ENCODE assay signal across 19 cellular contexts in the genomic region with DNA sequence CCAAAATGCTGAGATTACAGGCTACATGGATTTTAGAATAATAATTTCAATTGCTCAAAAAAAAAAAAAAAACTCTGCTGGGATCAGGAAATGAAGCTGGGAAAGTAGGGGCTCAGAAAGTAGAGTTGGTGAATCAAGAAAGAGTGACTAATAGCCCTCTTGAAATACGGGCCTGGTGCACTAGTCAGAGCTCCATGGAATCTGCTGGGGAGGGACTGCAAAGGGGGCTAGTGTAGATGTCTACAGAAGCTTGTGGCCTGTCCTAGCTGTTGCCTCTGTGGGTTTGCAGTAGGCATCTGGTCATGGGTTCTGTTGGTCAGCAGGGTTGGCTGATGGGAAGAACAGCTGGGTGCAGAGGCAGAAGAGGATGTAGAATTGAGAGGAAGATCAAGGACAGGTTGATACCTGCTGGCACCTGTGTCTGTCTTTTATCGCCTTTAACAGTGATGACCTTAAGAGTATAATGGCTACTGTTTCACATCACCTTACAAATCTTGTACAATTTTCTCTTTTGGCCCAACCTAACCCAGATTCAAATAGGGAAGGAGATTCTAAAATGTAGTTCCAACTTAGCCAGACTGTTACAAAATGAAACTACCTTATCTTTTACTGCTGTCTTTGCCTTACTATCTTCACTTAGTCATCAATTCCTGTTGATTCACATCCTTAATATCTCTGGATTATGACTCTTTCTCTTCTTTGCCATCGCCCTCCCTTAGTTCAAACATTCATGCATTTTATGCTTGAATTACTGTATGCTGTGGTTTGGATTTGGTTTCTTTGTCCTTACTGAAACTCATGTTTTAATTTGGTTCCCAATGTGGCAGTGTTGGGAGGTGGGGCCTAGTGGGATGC.
DNase-seq lines count a peak whose midpoint lies in the region; ATAC-seq, FAIRE-seq and TF ChIP-seq lines count a peak whose summit lies in the region.
"Had no signal": no experiment of that assay in that cellular context is flagged by ENCODE, and none has a peak within 500 bp of the region (broad histone marks: within the 10 kb centered on the region; RNA-seq: fewer than 3 reads in every experiment).

No MANE protein-coding gene starts in this region.

- no peaks in the 10 kb centered on the region for H3K9me3 Mint-ChIP-seq in astrocyte (ENCODE audit: unreplicated experiment)
- no peaks in the 10 kb centered on the region for H3K9me3 Mint-ChIP-seq in immature natural killer cell
- H3K9me3 Mint-ChIP-seq: activated T-helper 2 cell treated with anti-CD3 and anti-CD28 coated beads, Interferon-gamma antibody, Interleukin-2, Interleukin-4, amounts not matched to agents 10 μg/mL and 5 μg/mL and 100 μg/mL, durations not matched to agents 14 hours and 24 hours and 36 hours had no signal

- H4K20me1 ChIP-seq in astrocyte (ENCODE audit: insufficient read depth, low read length) = no peaks in the 10 kb centered on the region

- H3K36me3 Mint-ChIP-seq in astrocyte (ENCODE audit: low read depth, unreplicated experiment) (no peaks in the 10 kb centered on the region), immature natural killer cell (no peaks in the 10 kb centered on the region)

- peaks cover 10% of the 10 kb centered on the region for H3K4me1 Mint-ChIP-seq in astrocyte (ENCODE audit: low read depth, unreplicated experiment)
- no peaks in the 10 kb centered on the region for H3K4me1 Mint-ChIP-seq in immature natural killer cell

- H3K27ac ChIP-seq in astrocyte (ENCODE audit: low read depth, low read length) = peak overlapping the region; percentile 78
- H3K27ac ChIP-seq: gastrocnemius medialis, stomach had no signal

- H3K4me3 Mint-ChIP-seq in astrocyte (ENCODE audit: unreplicated experiment) (no peak overlapping the region), immature natural killer cell (no peak overlapping the region)

- no peaks in the 10 kb centered on the region for H3K27me3 ChIP-seq in astrocyte (ENCODE audit: insufficient read depth, low read length)
- H3K27me3 ChIP-seq: gastrocnemius medialis, stomach had no signal

- H3K36me3 ChIP-seq in astrocyte (ENCODE audit: insufficient read depth, low read length) = no peaks in the 10 kb centered on the region
- H3K36me3 ChIP-seq: gastrocnemius medialis, stomach had no signal

- TF ChIP-seq CTCF in astrocyte (IDR thresholded peaks at IDR 0.05; ENCODE audit: insufficient read depth, low read depth, low read length) = no peak

- H2AFZ ChIP-seq in astrocyte (ENCODE audit: low read depth, low read length) = peak overlapping the region; percentile 53

- ATAC-seq in HG03039 (IDR thresholded peaks at IDR 0.05; ENCODE audit: unreplicated experiment) = no peak
- ATAC-seq in HG03108 (IDR thresholded peaks at IDR 0.05; ENCODE audit: unreplicated experiment) = no peak
- ATAC-seq: gastrocnemius medialis had no signal

- H3K9me3 ChIP-seq in astrocyte (ENCODE audit: insufficient read depth, low read depth, low read length) = no peaks in the 10 kb centered on the region
- H3K9me3 ChIP-seq: gastrocnemius medialis, stomach had no signal

- H3K4me3 ChIP-seq in astrocyte (ENCODE audit: insufficient read depth, low read depth, low read length) = peak overlapping the region; percentile 40
- H3K4me3 ChIP-seq: gastrocnemius medialis, stomach had no signal

- peak overlapping the region; percentile 62 for H3K9ac ChIP-seq in astrocyte (ENCODE audit: low read length)

- no peak overlapping the region for H3K27ac Mint-ChIP-seq in astrocyte (ENCODE audit: unreplicated experiment)
- no peak overlapping the region for H3K27ac Mint-ChIP-seq in immature natural killer cell
- H3K27ac Mint-ChIP-seq: activated T-helper 2 cell treated with anti-CD3 and anti-CD28 coated beads, Interferon-gamma antibody, Interleukin-2, Interleukin-4, amounts not matched to agents 10 μg/mL and 5 μg/mL and 100 μg/mL, durations not matched to agents 14 hours and 24 hours and 36 hours had no signal

- DNase-seq in AG08395 (ENCODE audit: low spot score) (peak; percentile 50), HTR-8/SVneo (ENCODE audit: insufficient read length, low spot score) (peak; percentile 25), astrocyte (ENCODE audit: low read depth) (peak; percentile 85), iris pigment epithelial cell (ENCODE audit: low read depth) (peak; percentile 81), immature natural killer cell (no peak), COLO668 (lab: John Stamatoyannopoulos, UW; ENCODE audit: unreplicated experiment) (no peak)
- DNase-seq: AML-193, anterior cingulate cortex, gastrocnemius medialis, islet precursor cell, NCI-H2029, NCI-H774, SHP77, stomach, T-helper 9 cell had no signal

- H3K4me1 ChIP-seq in astrocyte (ENCODE audit: insufficient read depth, low read length) = peaks cover 16% of the 10 kb centered on the region
- H3K4me1 ChIP-seq: gastrocnemius medialis, stomach had no signal

- H3K79me2 ChIP-seq in astrocyte (ENCODE audit: insufficient read depth, low read length) = no peaks in the 10 kb centered on the region

- H3K27me3 Mint-ChIP-seq in astrocyte (ENCODE audit: low read depth, unreplicated experiment) (no peaks in the 10 kb centered on the region), immature natural killer cell (ENCODE audit: low read depth in 3 of 3) (no peaks in the 10 kb centered on the region)

- FAIRE-seq in HTR-8/SVneo (lab: Jason Lieb, UNC) (peak; percentile 9), astrocyte (lab: Jason Lieb, UNC) (peak; percentile 87)
- FAIRE-seq: D721Med had no signal

- peak overlapping the region; percentile 84 for H3K4me2 ChIP-seq in astrocyte (ENCODE audit: low read length)

Comparison
In these comparisons a context has a peak if more than half of its experiments do, and no peak if none do; other contexts are left out.
1. DNase-seq: peak in AG08395 (single experiment), HTR-8/SVneo (single experiment), astrocyte (single experiment) and iris pigment epithelial cell (single experiment); none in immature natural killer cell (0 of 3) and COLO668 (single experiment).